ENCODE assay signal across 1 cellular context in genomic region chr22:23066200-23067022, GRCh38.
TF ChIP-seq lines count a peak whose summit lies in the region.

No MANE protein-coding gene starts in this region.

TF ChIP-seq in K562, 482 proteins besides CTCF, POLR2A, EP300 and RAD21 (continued from another document):
- no peak for TF ChIP-seq FOXO4 (CRISPR knock-in tag; IDR thresholded peaks at IDR 0.05)
- 0 out of 2 replicates have a peak, but pooled peaks have one; percentile 14 for TF ChIP-seq MAFF (IDR thresholded peaks at IDR 0.05; ENCODE audit: low read length)
- no peak for TF ChIP-seq MTA3 (IDR thresholded peaks at IDR 0.05; ENCODE audit: borderline replicate concordance)
- TF ChIP-seq ZC3H4 (CRISPR knock-in tag; IDR thresholded peaks at IDR 0.05; ENCODE audit: borderline replicate concordance) = no peak
- TF ChIP-seq TBL1XR1 (IDR thresholded peaks at IDR 0.05; ENCODE audit: low read length in 2 of 2) = 0 out of 4 replicates have a peak, but pooled peaks of 1 of the 2 experiments have one; percentile 67
- TF ChIP-seq FOS (IDR thresholded peaks at IDR 0.05; ENCODE audit: extremely low read depth, insufficient read length) = no peak
- TF ChIP-seq SIX5 (IDR thresholded peaks at IDR 0.05; ENCODE audit: borderline replicate concordance in 1 of 2, insufficient read depth in 1 of 2, low read depth in 1 of 2, low read length in 2 of 2) = 0 out of 4 replicates have a peak, but pooled peaks of 1 of the 2 experiments have one; percentile 3
- peak; percentile 67; the same call in 1 of the 2 replicates for TF ChIP-seq HMGXB4 (CRISPR knock-in tag; IDR thresholded peaks at IDR 0.05)
- 0 out of 2 replicates have a peak, but pooled peaks have one; percentile 9 for TF ChIP-seq ZBTB7A (IDR thresholded peaks at IDR 0.05; ENCODE audit: borderline replicate concordance, control insufficient read depth, low read depth, low read length)
- TF ChIP-seq ZNF76 (CRISPR knock-in tag; IDR thresholded peaks at IDR 0.05; ENCODE audit: borderline replicate concordance) = no peak
- peak; percentile 18 for TF ChIP-seq TBP (optimal IDR thresholded peaks at IDR 0.05; ENCODE audit: low read depth, low read length)
- no peak for TF ChIP-seq TFAM (CRISPR knock-in tag; conservative IDR thresholded peaks at IDR 0.05)
- TF ChIP-seq KDM2B (CRISPR knock-in tag; IDR thresholded peaks at IDR 0.05) = peak; percentile 13; the same call in 1 of the 2 replicates
- no peak for TF ChIP-seq XRCC4 (IDR thresholded peaks at IDR 0.05; ENCODE audit: extremely low read depth, insufficient read depth, insufficient read length)
- peak; percentile 34; the same call in 1 of the 2 replicates for TF ChIP-seq RB1 (IDR thresholded peaks at IDR 0.05; ENCODE audit: low read depth)
- no peak for TF ChIP-seq ZNF740 (CRISPR knock-in tag; IDR thresholded peaks at IDR 0.05)
- TF ChIP-seq ZNF740 (tag; IDR thresholded peaks at IDR 0.05) = no peak
- TF ChIP-seq ZFP36 (IDR thresholded peaks at IDR 0.05; ENCODE audit: low read depth, low read length, partially characterized antibody) = peak; percentile 93
- TF ChIP-seq RCOR1 (IDR thresholded peaks at IDR 0.05; ENCODE audit: borderline replicate concordance in 1 of 2, low read depth in 2 of 2, low read length in 2 of 2) = peak in 1 of 2 experiments; percentile 64; a peak in 1 of 4 replicates
- no peak for TF ChIP-seq ZHX1 (conservative IDR thresholded peaks at IDR 0.05; ENCODE audit: low read length)
- TF ChIP-seq HNRNPUL1 (IDR thresholded peaks at IDR 0.05; ENCODE audit: low read length) = no peak
